Comparison of ENCODE assay signal across 22 cellular contexts in the genomic region with DNA sequence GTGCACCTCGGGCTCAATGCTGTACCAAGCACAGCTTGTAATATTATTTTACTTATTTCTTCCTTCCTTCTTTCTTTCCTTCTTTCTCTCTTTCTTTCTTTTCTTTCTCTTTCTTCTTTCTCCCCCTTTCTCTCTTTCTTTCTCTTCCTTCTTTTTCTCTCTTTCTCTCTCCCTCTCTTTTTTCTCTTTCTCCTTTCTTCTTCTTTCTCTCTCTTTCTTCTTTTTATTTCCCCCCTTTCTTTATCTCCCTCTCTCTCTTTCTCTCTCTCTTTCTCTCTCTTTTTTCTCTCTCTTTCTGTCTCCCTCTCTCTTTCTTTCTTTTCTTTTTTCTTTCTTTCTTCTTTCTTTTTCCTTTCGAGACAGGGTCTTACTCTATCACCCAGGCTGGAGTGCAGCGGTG. TPM values are rescaled to one million over a fixed set of nuclear protein-coding genes. Genes with fewer than 3 reads are reported as not detected.
DNase-seq lines count a peak whose midpoint lies in the region; ATAC-seq and TF ChIP-seq lines count a peak whose summit lies in the region.
"Had no signal": no experiment of that assay in that cellular context is flagged by ENCODE, and none has a peak within 500 bp of the region (broad histone marks: within the 10 kb centered on the region; RNA-seq: fewer than 3 reads in every experiment).

No MANE protein-coding gene starts in this region.

- no peak overlapping the region for H3K27ac ChIP-seq in HEK293 (ENCODE audit: extremely low read depth, low read depth, low read length)
- H3K27ac ChIP-seq: A549, GM23248 had no signal

- DNase-seq in natural killer cell (no peak), NCI-H2227 treated with DMSO at 0.1 percent for 48 hours (lab: John Stamatoyannopoulos, UW) (no peak), NOMO-1 treated with dmso at 0.1 percent for 144 hours (lab: John Stamatoyannopoulos, UW; ENCODE audit: unreplicated experiment) (no peak)
- no peak for DNase-seq in natural killer cell treated with Interleukin-12 subunit alpha and Interleukin-12 subunit beta and Interleukin-15 and Interleukin-18, amount 100 ng/mL, for 72 hours (ENCODE audit: low spot score)
- DNase-seq in stimulated activated effector memory CD8-positive, alpha-beta T cell treated with anti-CD3 and anti-CD28 coated beads, Interleukin-12 subunit alpha, Interleukin-12 subunit beta, amount 100 ng/mL, for 72 hours (ENCODE audit: low spot score in 2 of 2) = no peak
- DNase-seq: 8988T; ACHN; AML-193; C1 segment of cervical spinal cord; Caco-2; CD4-positive, alpha-beta memory T cell; DMS153; DMS79; EL; GDM1; GM23248; H7; HFFc6 had no signal

- H3K27me3 Mint-ChIP-seq in natural killer cell (ENCODE audit: low read depth in 2 of 2) = no peaks in the 10 kb centered on the region
- H3K27me3 Mint-ChIP-seq in natural killer cell treated with Interleukin-12 subunit alpha and Interleukin-12 subunit beta and Interleukin-15 and Interleukin-18, amount 100 ng/mL, for 72 hours = no peaks in the 10 kb centered on the region
- H3K27me3 Mint-ChIP-seq: CD4-positive, alpha-beta memory T cell had no signal

- no peaks in the 10 kb centered on the region for H3K36me3 Mint-ChIP-seq in natural killer cell
- H3K36me3 Mint-ChIP-seq in natural killer cell treated with Interleukin-12 subunit alpha and Interleukin-12 subunit beta and Interleukin-15 and Interleukin-18, amount 100 ng/mL, for 72 hours = no peaks in the 10 kb centered on the region
- H3K36me3 Mint-ChIP-seq in stimulated activated effector memory CD8-positive, alpha-beta T cell treated with anti-CD3 and anti-CD28 coated beads, Interleukin-12 subunit alpha, Interleukin-12 subunit beta, amount 100 ng/mL, for 72 hours = no peaks in the 10 kb centered on the region

- no peak overlapping the region for H3K27ac Mint-ChIP-seq in natural killer cell
- no peak overlapping the region for H3K27ac Mint-ChIP-seq in natural killer cell treated with Interleukin-12 subunit alpha and Interleukin-12 subunit beta and Interleukin-15 and Interleukin-18, amount 100 ng/mL, for 72 hours
- H3K27ac Mint-ChIP-seq in stimulated activated effector memory CD8-positive, alpha-beta T cell treated with anti-CD3 and anti-CD28 coated beads, Interleukin-12 subunit alpha, Interleukin-12 subunit beta, amount 100 ng/mL, for 72 hours = peak overlapping the region; percentile 16
- H3K27ac Mint-ChIP-seq: HFFc6 had no signal

- intact Hi-C loops in natural killer cell (cut with micrococcal nuclease) = no loop called here

- H3K9me3 Mint-ChIP-seq in natural killer cell = no peaks in the 10 kb centered on the region
- H3K9me3 Mint-ChIP-seq in natural killer cell treated with Interleukin-12 subunit alpha and Interleukin-12 subunit beta and Interleukin-15 and Interleukin-18, amount 100 ng/mL, for 72 hours = no peaks in the 10 kb centered on the region
- no peaks in the 10 kb centered on the region for H3K9me3 Mint-ChIP-seq in stimulated activated effector memory CD8-positive, alpha-beta T cell treated with anti-CD3 and anti-CD28 coated beads, Interleukin-12 subunit alpha, Interleukin-12 subunit beta, amount 100 ng/mL, for 72 hours
- H3K9me3 Mint-ChIP-seq: CD4-positive, alpha-beta memory T cell; HFFc6 had no signal

- no peak for ATAC-seq in natural killer cell
- no peak for ATAC-seq in natural killer cell treated with Interleukin-12 subunit alpha and Interleukin-12 subunit beta and Interleukin-15 and Interleukin-18, amount 100 ng/mL, for 72 hours
- ATAC-seq in stimulated activated effector memory CD8-positive, alpha-beta T cell treated with anti-CD3 and anti-CD28 coated beads, Interleukin-12 subunit alpha, Interleukin-12 subunit beta, amount 100 ng/mL, for 72 hours = no peak
- ATAC-seq: A549, GM12878, HCT116 had no signal

- POLR2A ChIA-PET in HEK293 (lab: Yijun Ruan, JAX) = interaction anchor here (0.6 kb wide), 1 partner anchor 33 kb away, joined by 3 read pairs; no protein-coding TSS in a partner anchor

- H3K4me1 Mint-ChIP-seq in natural killer cell = no peaks in the 10 kb centered on the region
- no peaks in the 10 kb centered on the region for H3K4me1 Mint-ChIP-seq in natural killer cell treated with Interleukin-12 subunit alpha and Interleukin-12 subunit beta and Interleukin-15 and Interleukin-18, amount 100 ng/mL, for 72 hours (ENCODE audit: low read depth in 2 of 2)
- H3K4me1 Mint-ChIP-seq in stimulated activated effector memory CD8-positive, alpha-beta T cell treated with anti-CD3 and anti-CD28 coated beads, Interleukin-12 subunit alpha, Interleukin-12 subunit beta, amount 100 ng/mL, for 72 hours = no peaks in the 10 kb centered on the region
- H3K4me1 Mint-ChIP-seq: CD4-positive, alpha-beta memory T cell had no signal

- no peaks in the 10 kb centered on the region for H3K4me1 ChIP-seq in HEK293 (ENCODE audit: control insufficient read depth, insufficient read depth, low read length)
- H3K4me1 ChIP-seq: A549 had no signal

- H3K9me3 ChIP-seq in HEK293 (ENCODE audit: control insufficient read depth, insufficient read depth, low read depth, low read length) = no peaks in the 10 kb centered on the region
- H3K9me3 ChIP-seq: A549, Caco-2 had no signal

- H3K4me3 Mint-ChIP-seq in natural killer cell = no peak overlapping the region
- H3K4me3 Mint-ChIP-seq in natural killer cell treated with Interleukin-12 subunit alpha and Interleukin-12 subunit beta and Interleukin-15 and Interleukin-18, amount 100 ng/mL, for 72 hours = no peak overlapping the region
- no peak overlapping the region for H3K4me3 Mint-ChIP-seq in stimulated activated effector memory CD8-positive, alpha-beta T cell treated with anti-CD3 and anti-CD28 coated beads, Interleukin-12 subunit alpha, Interleukin-12 subunit beta, amount 100 ng/mL, for 72 hours
- H3K4me3 Mint-ChIP-seq: CD4-positive, alpha-beta memory T cell; HFFc6 had no signal

- TF ChIP-seq CTCF in natural killer cell (IDR thresholded peaks at IDR 0.05) = peak; percentile 8
- no peak for TF ChIP-seq CTCF in HEK293 (tag by site-specific recombination; IDR thresholded peaks at IDR 0.05)

- H3K36me3 ChIP-seq in HEK293 (ENCODE audit: control insufficient read depth in 2 of 2, insufficient read depth in 1 of 2, low read length in 2 of 2) = no peaks in the 10 kb centered on the region

- CTCF ChIA-PET in HEK293 (lab: Yijun Ruan, JAX) = interaction anchor here (0.6 to 1.0 kb wide), 2 partner anchors 9 to 1704 kb away, joined by 3 read pairs; no protein-coding TSS in a partner anchor

- H3K4me3 ChIP-seq in HEK293 (ENCODE audit: low read depth, low read length) = no peak overlapping the region
- H3K4me3 ChIP-seq: A549, GM12878, GM23248 had no signal

TF ChIP-seq in HEK293, 187 proteins besides CTCF, POLR2A, EP300 and RAD21:
- TF ChIP-seq ZEB2 (tag by site-specific recombination; IDR thresholded peaks at IDR 0.05) (no peak), ZNF366 (tag by site-specific recombination; conservative IDR thresholded peaks at IDR 0.05) (peak; percentile 82), ZNF792 (tag by site-specific recombination; IDR thresholded peaks at IDR 0.05) (no peak), ZNF223 (tag by site-specific recombination; IDR thresholded peaks at IDR 0.05) (0 out of 2 replicates have a peak, but pooled peaks have one; percentile 26), PRDM1 (tag by site-specific recombination; IDR thresholded peaks at IDR 0.05) (peak; percentile 95), ZNF596 (tag by site-specific recombination; IDR thresholded peaks at IDR 0.05) (peak; percentile 94), ZNF768 (tag by site-specific recombination; IDR thresholded peaks at IDR 0.05) (no peak)

RNA-seq across cellular contexts. Expression of a gene that starts 32.7 kb away (rescaled TPM):
- 10 to 100 TPM; 10.6 to 12.4 (median 11.3) TPM for total RNA-seq in natural killer cell
- total RNA-seq in natural killer cell treated with Interleukin-12 subunit alpha and Interleukin-12 subunit beta and Interleukin-15 and Interleukin-18, amount 100 ng/mL, for 72 hours = 10 to 100 TPM; 22.9 to 23.3 TPM
